29 cellular contexts compared by ENCODE assay signal in the genomic region with DNA sequence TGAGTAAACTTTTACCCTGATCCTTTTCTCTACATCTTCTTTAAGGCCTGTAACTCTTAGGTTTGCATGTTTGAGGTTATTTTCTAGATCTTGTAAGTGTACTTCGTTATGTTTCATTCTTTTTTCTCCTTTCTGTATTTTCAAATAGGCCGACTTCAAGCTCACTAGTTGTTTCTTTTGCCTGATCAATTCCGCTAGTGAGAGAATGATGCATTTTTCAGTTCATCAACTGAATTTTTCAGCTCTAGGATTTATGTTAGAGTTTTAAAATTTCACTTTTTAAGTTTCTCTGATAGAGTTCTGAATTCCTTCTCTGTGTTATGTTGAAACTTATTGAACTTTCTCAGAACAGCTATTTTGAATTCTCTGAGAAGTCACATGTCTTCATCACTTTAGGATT.
"Had no signal": no experiment of that assay in that cellular context is flagged by ENCODE, and none has a peak within 500 bp of the region (broad histone marks: within the 10 kb centered on the region; RNA-seq: fewer than 3 reads in every experiment).

No MANE protein-coding gene starts in this region.

- H3K27ac Mint-ChIP-seq: stimulated activated effector memory CD8-positive, alpha-beta T cell treated with anti-CD3 and anti-CD28 coated beads, Interleukin-12 subunit alpha, Interleukin-12 subunit beta, amount 100 ng/mL, for 72 hours; stimulated activated memory B cell treated with anti-CD40 and anti-IgM and Interleukin-4, amounts not matched to agents 10 μg/mL and 1 μg/mL and 100 μg/mL, for 72 hours; stimulated activated naive B cell treated with anti-CD40 and anti-IgM and Interleukin-4, amounts not matched to agents 10 μg/mL and 1 μg/mL and 100 μg/mL, for 72 hours; stimulated activated naive CD8-positive, alpha-beta T cell treated with anti-CD3 and anti-CD28 coated beads, Interleukin-15, amount 100 ng/mL, for 72 hours; stimulated activated naive CD8-positive, alpha-beta T cell treated with anti-CD3 and anti-CD28 coated beads, Interleukin-15, Interleukin-2, amounts not matched to agents 100 ng/mL and 50 ng/mL, for 24 hours; type B pancreatic cell had no signal

- DNase-seq: stimulated activated CD4-positive, alpha-beta T cell treated with anti-CD3 and anti-CD28 coated beads, Interleukin-2, amount 100 ng/mL, for 48 hours; stimulated activated CD4-positive, alpha-beta T cell treated with anti-CD3 and anti-CD28 coated beads, Interleukin-4, amount 100 ng/mL, for 1 hour; stimulated activated CD4-positive, alpha-beta T cell treated with anti-CD3 and anti-CD28 coated beads, Interleukin-4, amount 100 ng/mL, for 24 hours; stimulated activated CD4-positive, alpha-beta T cell treated with anti-CD3 and anti-CD28 coated beads, Interleukin-4, amount 100 ng/mL, for 4 hours; stimulated activated CD8-positive, alpha-beta memory T cell treated with anti-CD3 and anti-CD28 coated beads, Interleukin-4, amount 100 ng/mL, for 48 hours; stimulated activated naive B cell treated with anti-CD40 and anti-IgM and Interleukin-4, amounts not matched to agents 10 μg/mL and 1 μg/mL and 100 μg/mL, for 72 hours; stimulated activated naive CD4-positive, alpha-beta T cell; stimulated activated naive CD4-positive, alpha-beta T cell treated with Interleukin-2 at 50 U/mL for 16 hours; stimulated activated naive CD8-positive, alpha-beta T cell treated with anti-CD3 and anti-CD28 coated beads, Interleukin-15, amount 100 ng/mL, for 72 hours; stimulated activated naive CD8-positive, alpha-beta T cell treated with anti-CD3 and anti-CD28 coated beads, Interleukin-15, Interleukin-2, amounts not matched to agents 100 U/mL and 50 U/mL, for 24 hours; stomach; substantia nigra; testis; thyroid gland; tibial artery; transverse colon; trophoblast cell; upper lobe of left lung; upper lobe of right lung; uterus had no signal

- H3K27ac ChIP-seq: stomach, suprapubic skin, testis, thoracic aorta, thyroid gland, tibial artery, tibial nerve, transverse colon, upper lobe of left lung, upper lobe of right lung, uterus, vagina had no signal

- H3K9me3 ChIP-seq: testis, thyroid gland, upper lobe of right lung had no signal

- H3K4me1 Mint-ChIP-seq: stimulated activated effector memory CD8-positive, alpha-beta T cell treated with anti-CD3 and anti-CD28 coated beads, Interleukin-12 subunit alpha, Interleukin-12 subunit beta, amount 100 ng/mL, for 72 hours; stimulated activated memory B cell treated with anti-CD40 and anti-IgM and Interleukin-4, amounts not matched to agents 10 μg/mL and 1 μg/mL and 100 μg/mL, for 72 hours; stimulated activated naive B cell treated with anti-CD40 and anti-IgM and Interleukin-4, amounts not matched to agents 10 μg/mL and 1 μg/mL and 100 μg/mL, for 72 hours had no signal

- H3K4me3 ChIP-seq: stomach, suprapubic skin, testis, thoracic aorta, thyroid gland, tibial artery, tibial nerve, transverse colon, upper lobe of left lung, upper lobe of right lung, uterus, vagina had no signal

- H3K4me1 ChIP-seq: stomach, suprapubic skin, testis, thyroid gland, tibial artery, tibial nerve, transverse colon, upper lobe of left lung, upper lobe of right lung, uterus, vagina had no signal

- H3K27me3 ChIP-seq: suprapubic skin, testis, thyroid gland, tibial nerve, upper lobe of left lung, upper lobe of right lung, uterus, vagina had no signal

- ATAC-seq: stimulated activated effector memory CD8-positive, alpha-beta T cell treated with anti-CD3 and anti-CD28 coated beads, Interleukin-12 subunit alpha, Interleukin-12 subunit beta, amount 100 ng/mL, for 72 hours; stimulated activated memory B cell treated with anti-CD40 and anti-IgM and Interleukin-4, amounts not matched to agents 10 μg/mL and 1 μg/mL and 100 μg/mL, for 72 hours; stimulated activated naive B cell treated with anti-CD40 and anti-IgM and Interleukin-4, amounts not matched to agents 10 μg/mL and 1 μg/mL and 100 μg/mL, for 72 hours; stimulated activated naive CD8-positive, alpha-beta T cell treated with anti-CD3 and anti-CD28 coated beads, Interleukin-15, amount 100 ng/mL, for 72 hours; stimulated activated naive CD8-positive, alpha-beta T cell treated with anti-CD3 and anti-CD28 coated beads, Interleukin-15, Interleukin-2, amounts not matched to agents 100 U/mL and 50 U/mL, for 24 hours; upper lobe of right lung had no signal

- H3K36me3 Mint-ChIP-seq: stimulated activated effector memory CD8-positive, alpha-beta T cell treated with anti-CD3 and anti-CD28 coated beads, Interleukin-12 subunit alpha, Interleukin-12 subunit beta, amount 100 ng/mL, for 72 hours; stimulated activated memory B cell treated with anti-CD40 and anti-IgM and Interleukin-4, amounts not matched to agents 10 μg/mL and 1 μg/mL and 100 μg/mL, for 72 hours had no signal

- FAIRE-seq: urothelium cell line had no signal

- H3K36me3 ChIP-seq: stomach, suprapubic skin, thoracic aorta, thyroid gland, tibial artery, tibial nerve, transverse colon, upper lobe of left lung, upper lobe of right lung, uterus, vagina had no signal

- H3K4me3 Mint-ChIP-seq: stimulated activated effector memory CD8-positive, alpha-beta T cell treated with anti-CD3 and anti-CD28 coated beads, Interleukin-12 subunit alpha, Interleukin-12 subunit beta, amount 100 ng/mL, for 72 hours; stimulated activated memory B cell treated with anti-CD40 and anti-IgM and Interleukin-4, amounts not matched to agents 10 μg/mL and 1 μg/mL and 100 μg/mL, for 72 hours; stimulated activated naive B cell treated with anti-CD40 and anti-IgM and Interleukin-4, amounts not matched to agents 10 μg/mL and 1 μg/mL and 100 μg/mL, for 72 hours; stimulated activated naive CD8-positive, alpha-beta T cell treated with anti-CD3 and anti-CD28 coated beads, Interleukin-15, amount 100 ng/mL, for 72 hours; stimulated activated naive CD8-positive, alpha-beta T cell treated with anti-CD3 and anti-CD28 coated beads, Interleukin-15, Interleukin-2, amounts not matched to agents 100 ng/mL and 50 ng/mL, for 24 hours; type B pancreatic cell had no signal
